Comparison of ENCODE assay signal across 9 cellular contexts in the genomic region with DNA sequence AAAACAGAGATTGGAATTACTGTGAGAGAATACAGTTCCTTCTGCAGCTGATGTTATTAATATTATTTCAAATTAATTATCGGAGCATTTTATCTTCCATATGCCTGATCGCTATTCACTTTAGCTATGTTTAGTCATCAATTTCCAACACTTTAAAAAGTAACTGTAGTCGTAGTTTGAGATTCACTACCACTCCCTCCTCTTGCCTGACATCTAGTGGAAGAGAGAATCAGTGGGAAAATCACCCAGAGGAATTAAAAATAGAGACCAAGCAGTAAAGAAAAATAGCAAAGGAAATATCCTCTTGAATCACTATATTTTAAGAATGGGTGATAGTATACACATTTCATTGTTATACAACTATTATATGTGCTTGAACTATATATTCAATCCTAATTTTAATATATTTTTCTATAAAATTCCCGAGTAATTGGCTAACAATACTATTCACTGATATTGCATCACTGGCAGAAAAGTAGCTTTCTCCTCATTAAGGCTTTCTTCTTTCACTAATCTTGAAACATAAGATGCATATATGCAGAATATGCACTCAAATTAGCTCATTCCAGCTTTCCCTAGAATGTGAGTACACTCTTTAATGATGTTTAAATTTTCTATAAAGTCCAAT.
DNase-seq lines count a peak whose midpoint lies in the region; ATAC-seq and TF ChIP-seq lines count a peak whose summit lies in the region.
"Had no signal": no experiment of that assay in that cellular context is flagged by ENCODE, and none has a peak within 500 bp of the region (broad histone marks: within the 10 kb centered on the region; RNA-seq: fewer than 3 reads in every experiment).

No MANE protein-coding gene starts in this region.

- ATAC-seq in PC-3 (peak; percentile 51), foreskin keratinocyte (no peak), GM19452 (IDR thresholded peaks at IDR 0.05; ENCODE audit: unreplicated experiment) (no peak), T-cell (replicated peaks in 1 of 4) (no peak)

- H2AFZ ChIP-seq in PC-3 (ENCODE audit: low read length): peak overlapping the region; percentile 23

- H3K4me1 ChIP-seq in A673 (ENCODE audit: insufficient read depth, low read length, poor library complexity, severe bottlenecking) (no peaks in the 10 kb centered on the region), PC-3 (ENCODE audit: insufficient read depth, low read length) (no peaks in the 10 kb centered on the region), foreskin keratinocyte (no peaks in the 10 kb centered on the region), vagina (no peaks in the 10 kb centered on the region)

- H3K9me3 Mint-ChIP-seq in T-cell: peaks cover 10 to 12% (median 10%) of the 10 kb centered on the region in 3 donors

- in situ Hi-C loops in GM13976 (cut with MboI; ENCODE audit: low sequenced_read_pairs, unreplicated experiment): no loop called here

- TF ChIP-seq CTCF in A673 (conservative IDR thresholded peaks at IDR 0.05; ENCODE audit: low read depth, low read length) (peak; percentile 55; the same call in 1 of the 2 replicates), PC-3 (conservative IDR thresholded peaks at IDR 0.05; ENCODE audit: low read depth, low read length) (peak; percentile 89), foreskin keratinocyte (conservative IDR thresholded peaks at IDR 0.05) (peak; percentile 60), GM13976 (IDR thresholded peaks at IDR 0.05; ENCODE audit: borderline replicate concordance, control extremely low read depth, extremely low read depth, insufficient read depth, missing control alignments) (no peak), vagina (IDR thresholded peaks at IDR 0.05) (no peak)

- H3K4me3 ChIP-seq in A673 (ENCODE audit: low read depth, low read length, poor library complexity, severe bottlenecking) (no peak overlapping the region), PC-3 (ENCODE audit: low read length) (no peak overlapping the region), vagina (no peak overlapping the region)

- H3F3A ChIP-seq in PC-3 (ENCODE audit: low read length, unreplicated experiment): no peaks in the 10 kb centered on the region

- CTCF ChIA-PET in A673 (lab: Charles Lee): no interaction called here
- CTCF ChIA-PET in PC-3 (lab: Charles Lee): interaction anchor here (0.7 kb wide), 1 partner anchor 308 kb away, joined by 3 read pairs; no protein-coding TSS in a partner anchor
- CTCF ChIA-PET in T-cell (lab: Charles Lee): no interaction called here

- peak overlapping the region; percentile 50 for H3K4me2 ChIP-seq in PC-3 (ENCODE audit: low read length)

- H3K9me3 ChIP-seq in A673 (ENCODE audit: low read depth, low read length, poor library complexity, severe bottlenecking): no peaks in the 10 kb centered on the region
- H3K9me3 ChIP-seq in PC-3 (ENCODE audit: low read length): no peaks in the 10 kb centered on the region
- H3K9me3 ChIP-seq in vagina: no peaks in the 10 kb centered on the region

- POLR2A ChIA-PET in A673 (lab: Charles Lee; ENCODE audit: low non-redundant PET) (no interaction called here), PC-3 (lab: Charles Lee; ENCODE audit: unreplicated experiment) (no interaction called here), T-cell (lab: Charles Lee) (no interaction called here)

- intact Hi-C loops in A673 (cut with micrococcal nuclease; ENCODE audit: unreplicated experiment): loop anchor here (10.0 kb wide), 1 partner anchor 1695 kb away; no protein-coding TSS in a partner anchor
- intact Hi-C loops in PC-3 (cut with micrococcal nuclease): loop anchor here (1.0 to 2.0 kb wide), 4 partner anchors 153 to 563 kb away; no protein-coding TSS in a partner anchor
- intact Hi-C loops in vagina (cut with DNase I): no loop called here

- H3K4me1 Mint-ChIP-seq in T-cell: no peaks in the 10 kb centered on the region
- H3K4me1 Mint-ChIP-seq: activated naive CD8-positive, alpha-beta T cell treated with anti-CD3 and anti-CD28 coated beads, Interleukin-2, amount 10 ng/mL, durations not matched to agents 7 days and 5 days had no signal

- H3K27me3 Mint-ChIP-seq in T-cell: no peaks in the 10 kb centered on the region
- H3K27me3 Mint-ChIP-seq: activated naive CD8-positive, alpha-beta T cell treated with anti-CD3 and anti-CD28 coated beads, Interleukin-2, amount 10 ng/mL, durations not matched to agents 7 days and 5 days had no signal

- no peak overlapping the region for H3K9ac ChIP-seq in PC-3 (ENCODE audit: low read length)

- no peaks in the 10 kb centered on the region for H3K9me2 ChIP-seq in PC-3 (replicated peaks; ENCODE audit: low read length)

- BruUV-seq in A673 (replicated peaks; lab: Mats Ljungman, UMichigan): no TSS peak
- BruUV-seq in PC-3 (replicated peaks; lab: Mats Ljungman, UMichigan): no TSS peak

- no peak overlapping the region for H3K4me3 Mint-ChIP-seq in T-cell
- H3K4me3 Mint-ChIP-seq: activated naive CD8-positive, alpha-beta T cell treated with anti-CD3 and anti-CD28 coated beads, Interleukin-2, amount 10 ng/mL, durations not matched to agents 7 days and 5 days had no signal

- no peak for TF ChIP-seq POLR2A in vagina (IDR thresholded peaks at IDR 0.05)

- no peaks in the 10 kb centered on the region for H3K27me3 ChIP-seq in A673 (replicated peaks; ENCODE audit: insufficient read depth, low read depth, low read length, poor library complexity)
- H3K27me3 ChIP-seq in PC-3 (ENCODE audit: low read length): no peaks in the 10 kb centered on the region
- H3K27me3 ChIP-seq in foreskin keratinocyte: no peaks in the 10 kb centered on the region
- H3K27me3 ChIP-seq in vagina: no peaks in the 10 kb centered on the region

- H3K36me3 Mint-ChIP-seq in T-cell: no peaks in the 10 kb centered on the region
- H3K36me3 Mint-ChIP-seq: activated naive CD8-positive, alpha-beta T cell treated with anti-CD3 and anti-CD28 coated beads, Interleukin-2, amount 10 ng/mL, durations not matched to agents 7 days and 5 days had no signal

- H3K36me3 ChIP-seq in A673 (ENCODE audit: insufficient read depth, low read length, poor library complexity, severe bottlenecking) (no peaks in the 10 kb centered on the region), PC-3 (ENCODE audit: low read depth, low read length) (no peaks in the 10 kb centered on the region), vagina (no peaks in the 10 kb centered on the region)

- H3K27ac ChIP-seq in A673 (ENCODE audit: low read depth, low read length, poor library complexity, severe bottlenecking) (no peak overlapping the region), PC-3 (ENCODE audit: low read length) (no peak overlapping the region), foreskin keratinocyte (no peak overlapping the region), vagina (no peak overlapping the region)

- no peak overlapping the region for H3K27ac Mint-ChIP-seq in T-cell
- H3K27ac Mint-ChIP-seq: activated naive CD8-positive, alpha-beta T cell treated with anti-CD3 and anti-CD28 coated beads, Interleukin-2, amount 10 ng/mL, durations not matched to agents 7 days and 5 days had no signal

- H4K20me1 ChIP-seq in PC-3 (ENCODE audit: low read length): no peaks in the 10 kb centered on the region

- peak; percentile 12 for DNase-seq in A673 (ENCODE audit: low spot score)
- DNase-seq in HCEC 1CT: peak; percentile 2
- peak; percentile 66 for DNase-seq in PC-3
- DNase-seq in foreskin keratinocyte: peak in 1 of 2 donors; percentile 2
- no peak for DNase-seq in T-cell
- DNase-seq in GM13976 (ENCODE audit: low spot score): no peak
- DNase-seq in vagina (ENCODE audit: extremely low spot score in 2 of 2): no peak
- DNase-seq: activated naive CD8-positive, alpha-beta T cell treated with anti-CD3 and anti-CD28 coated beads, Interleukin-2, amount 10 ng/mL, durations not matched to agents 7 days and 5 days had no signal

- H3K79me2 ChIP-seq in PC-3 (ENCODE audit: low read length): no peaks in the 10 kb centered on the region

Comparison
In these comparisons a context has a peak if more than half of its experiments do, and no peak if none do; other contexts are left out.
1. DNase-seq: peak in A673 (single experiment), HCEC 1CT (single experiment) and PC-3 (single experiment); none in T-cell (0 of 34), GM13976 (single experiment) and vagina (0 of 2).
2. CTCF ChIP-seq: peak in A673 (single experiment), PC-3 (single experiment) and foreskin keratinocyte (single experiment); none in GM13976 (single experiment) and vagina (0 of 3).